ENCODE assay signal across 32 cellular contexts in the genomic region with DNA sequence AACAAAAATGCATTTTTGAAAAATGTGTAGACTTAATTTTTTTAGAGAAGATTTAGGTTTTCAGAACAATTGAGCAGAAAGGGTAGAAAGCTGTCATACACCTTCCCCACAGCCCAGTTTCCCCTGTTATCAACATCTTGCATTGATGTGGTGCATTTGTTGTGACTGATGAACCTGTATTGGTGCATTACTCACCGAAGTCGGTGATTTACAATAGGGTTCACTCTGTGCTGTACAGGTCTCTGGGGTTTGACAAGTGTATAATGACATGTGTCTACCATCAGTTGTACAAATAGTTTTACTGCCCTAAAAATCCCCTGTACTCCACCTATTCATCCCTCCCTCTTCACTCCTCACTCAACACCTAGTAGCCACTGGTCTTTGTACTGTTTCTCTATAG. TPM values are rescaled to one million over a fixed set of nuclear protein-coding genes. Genes with fewer than 3 reads are reported as not detected.
"Had no signal": no experiment of that assay in that cellular context is flagged by ENCODE, and none has a peak within 500 bp of the region (broad histone marks: within the 10 kb centered on the region; RNA-seq: fewer than 3 reads in every experiment).

No MANE protein-coding gene starts in this region.

- H3K36me3 Mint-ChIP-seq: stimulated activated effector memory CD8-positive, alpha-beta T cell treated with anti-CD3 and anti-CD28 coated beads, Interleukin-12 subunit alpha, Interleukin-12 subunit beta, amount 100 ng/mL, for 72 hours had no signal

- H3K27ac Mint-ChIP-seq: mesothelial cell of epicardium; natural killer cell; stimulated activated effector memory CD8-positive, alpha-beta T cell treated with anti-CD3 and anti-CD28 coated beads, Interleukin-12 subunit alpha, Interleukin-12 subunit beta, amount 100 ng/mL, for 72 hours; stimulated activated naive CD8-positive, alpha-beta T cell treated with anti-CD3 and anti-CD28 coated beads, Interleukin-15, Interleukin-2, amounts not matched to agents 100 ng/mL and 50 ng/mL, for 24 hours had no signal

- DNase-seq: islet precursor cell; left ventricle myocardium inferior; mesendoderm; naive B cell; natural killer cell; nucleus accumbens; pancreas; posterior cingulate gyrus; retina; right cardiac atrium; sigmoid colon; small intestine; spleen; stimulated activated CD4-positive, alpha-beta T cell treated with anti-CD3 and anti-CD28 coated beads, Interleukin-4, amount 100 ng/mL, for 24 hours; stimulated activated naive CD4-positive, alpha-beta T cell; tibial artery; upper lobe of right lung had no signal

- H3K4me1 ChIP-seq: left ventricle myocardium inferior, pancreas, sigmoid colon, spleen, suprapubic skin, tibial artery, upper lobe of right lung had no signal

- FAIRE-seq: pancreas, urothelium cell line had no signal

- H3K27me3 ChIP-seq: hepatocyte, pancreas, sigmoid colon, spleen, suprapubic skin, tibial artery, upper lobe of right lung had no signal

- H3K4me1 Mint-ChIP-seq: naive B cell; stimulated activated effector memory CD8-positive, alpha-beta T cell treated with anti-CD3 and anti-CD28 coated beads, Interleukin-12 subunit alpha, Interleukin-12 subunit beta, amount 100 ng/mL, for 72 hours had no signal

- H3K4me3 Mint-ChIP-seq: mesothelial cell of epicardium; naive B cell; natural killer cell; stimulated activated effector memory CD8-positive, alpha-beta T cell treated with anti-CD3 and anti-CD28 coated beads, Interleukin-12 subunit alpha, Interleukin-12 subunit beta, amount 100 ng/mL, for 72 hours; stimulated activated naive CD8-positive, alpha-beta T cell treated with anti-CD3 and anti-CD28 coated beads, Interleukin-15, Interleukin-2, amounts not matched to agents 100 ng/mL and 50 ng/mL, for 24 hours had no signal

- H3K4me3 ChIP-seq: hepatocyte, left ventricle myocardium inferior, lung, pancreas, prostate gland, sigmoid colon, spleen, suprapubic skin, thoracic aorta, tibial artery, upper lobe of right lung had no signal

- H3K27ac ChIP-seq: hepatocyte, left ventricle myocardium inferior, pancreas, prostate gland, sigmoid colon, spleen, suprapubic skin, thoracic aorta, tibial artery, upper lobe of right lung had no signal

- H3K9me3 ChIP-seq: left ventricle myocardium inferior, pancreas, prostate gland, sigmoid colon, spleen, suprapubic skin, thoracic aorta, tibial artery, upper lobe of right lung had no signal

- ATAC-seq: natural killer cell; pancreas; right cardiac atrium; stimulated activated effector memory CD8-positive, alpha-beta T cell treated with anti-CD3 and anti-CD28 coated beads, Interleukin-12 subunit alpha, Interleukin-12 subunit beta, amount 100 ng/mL, for 72 hours; upper lobe of right lung had no signal

- H3K27me3 Mint-ChIP-seq: naive B cell; stimulated activated naive CD8-positive, alpha-beta T cell treated with anti-CD3 and anti-CD28 coated beads, Interleukin-15, Interleukin-2, amounts not matched to agents 100 ng/mL and 50 ng/mL, for 24 hours had no signal

- H3K9me3 Mint-ChIP-seq: naive B cell; natural killer cell; stimulated activated effector memory CD8-positive, alpha-beta T cell treated with anti-CD3 and anti-CD28 coated beads, Interleukin-12 subunit alpha, Interleukin-12 subunit beta, amount 100 ng/mL, for 72 hours; stimulated activated naive CD8-positive, alpha-beta T cell treated with anti-CD3 and anti-CD28 coated beads, Interleukin-15, Interleukin-2, amounts not matched to agents 100 ng/mL and 50 ng/mL, for 24 hours had no signal

RNA-seq across cellular contexts. Expression of gene ADIG, which starts 23.8 kb away (rescaled TPM):
- total RNA-seq: hepatocyte, kidney epithelial cell, left ventricle myocardium inferior, lower leg skin, lung, mesothelial cell of epicardium, mononuclear cell, natural killer cell, osteoblast, pancreas, prostate gland, right cardiac atrium, sigmoid colon, spleen, subcutaneous adipose tissue, suprapubic skin, thoracic aorta, upper lobe of right lung had no signal
- polyA plus RNA-seq: hepatocyte, lung, neural cell, pancreas, right cardiac atrium, sigmoid colon, small intestine, spleen had no signal

RNA-seq across cellular contexts. Expression of gene ARHGAP40, which starts 44.4 kb away (rescaled TPM):
- total RNA-seq: left ventricle myocardium inferior, mononuclear cell, natural killer cell, osteoblast, right cardiac atrium, sigmoid colon, spleen, subcutaneous adipose tissue, thoracic aorta had no signal
- polyA plus RNA-seq: right cardiac atrium, sigmoid colon had no signal
